Comparison of ENCODE assay signal across 19 cellular contexts in the genomic region with DNA sequence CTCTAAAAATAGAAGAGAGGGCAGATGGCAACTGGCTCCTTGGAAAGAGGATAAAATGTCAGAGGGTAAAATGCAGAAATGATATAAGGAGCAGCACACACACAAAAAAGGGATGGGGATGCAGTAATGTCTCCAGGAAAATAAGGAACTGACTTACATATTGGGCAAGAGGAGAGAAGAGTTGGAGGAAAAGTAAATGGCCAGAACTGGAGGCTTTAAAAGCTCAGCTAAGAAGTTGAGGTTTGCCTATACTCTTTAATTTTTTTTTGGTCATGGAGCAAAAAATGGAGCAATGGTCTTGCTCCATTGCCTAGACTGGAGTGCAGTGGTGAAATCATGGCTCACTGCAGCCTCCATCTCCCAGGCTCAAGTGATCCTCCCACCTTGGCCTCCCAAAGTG.
A peak's percentile ranks its signal among the peaks of the same experiment; 100 is the strongest.
DNase-seq lines count a peak whose midpoint lies in the region; ATAC-seq, FAIRE-seq and TF ChIP-seq lines count a peak whose summit lies in the region.
"Had no signal": no experiment of that assay in that cellular context is flagged by ENCODE, and none has a peak within 500 bp of the region (broad histone marks: within the 10 kb centered on the region; RNA-seq: fewer than 3 reads in every experiment).

No MANE protein-coding gene starts in this region.

- no peak for FAIRE-seq in HepG2 (lab: Jason Lieb, UNC)
- FAIRE-seq: K562 had no signal

- no peak for ATAC-seq in activated CD8-positive, alpha-beta T cell treated with anti-CD3 and anti-CD28 coated beads, Interleukin-2, amount 10 ng/mL, durations not matched to agents 7 days and 5 days
- no peak for ATAC-seq in HepG2
- ATAC-seq: K562, right lobe of liver had no signal

- H3K36me3 Mint-ChIP-seq in activated CD8-positive, alpha-beta T cell treated with anti-CD3 and anti-CD28 coated beads, Interleukin-2, amount 10 ng/mL, durations not matched to agents 7 days and 5 days (ENCODE audit: low read depth), result no peaks in the 10 kb centered on the region
- peaks cover 0 to 6% (median 0%) of the 10 kb centered on the region in 3 experiments; a peak in 2 of 7 replicates for H3K36me3 Mint-ChIP-seq in H9 (ENCODE audit: insufficient read depth in 1 of 3, low read depth in 3 of 3)
- H3K36me3 Mint-ChIP-seq: activated CD4-positive, alpha-beta memory T cell treated with anti-CD3 and anti-CD28 coated beads for 36 hours had no signal

- H3K79me2 ChIP-seq in HepG2 (ENCODE audit: insufficient read depth, low read length) (no peaks in the 10 kb centered on the region), H9 (ENCODE audit: insufficient read depth, low read length) (no peaks in the 10 kb centered on the region)

- intact Hi-C loops in HepG2 (cut with micrococcal nuclease; ENCODE audit: unreplicated experiment), result no loop called here

- DNase-seq in cardiac muscle cell (ENCODE audit: low read depth in 1 of 2, low spot score in 1 of 2) (peak; percentile 32 to 34), right atrium auricular region (ENCODE audit: low spot score) (no peak), SK-N-DZ (ENCODE audit: low spot score) (peak; percentile 65), fibroblast of pulmonary artery (ENCODE audit: low read depth) (peak; percentile 42), HepG2 (ENCODE audit: low spot score) (no peak), H9 (no peak)
- no peak for DNase-seq in activated CD8-positive, alpha-beta T cell treated with anti-CD3 and anti-CD28 coated beads, Interleukin-2, amount 10 ng/mL, durations not matched to agents 7 days and 5 days
- no peak for DNase-seq in effector memory CD4-positive, alpha-beta T cell
- DNase-seq: activated CD4-positive, alpha-beta memory T cell treated with anti-CD3 and anti-CD28 coated beads for 36 hours; adrenal gland; dermis blood vessel endothelial cell; esophagus squamous epithelium; NCI-H774; right lobe of liver; SHP77 treated with DMSO at 0.1 percent for 48 hours; stimulated activated CD4-positive, alpha-beta T cell treated with anti-CD3 and anti-CD28 coated beads, Interleukin-2, amount 100 ng/mL, for 48 hours; T1000; thyroid gland had no signal

- no peak overlapping the region for H4K8ac ChIP-seq in H9 (replicated peaks; ENCODE audit: insufficient read length, low read depth, low read length)

- H4K91ac ChIP-seq in H9 (ENCODE audit: insufficient read length, low read depth, low read length), result no peak overlapping the region

- H3K9me3 ChIP-seq in cardiac muscle cell (ENCODE audit: low read depth) (no peaks in the 10 kb centered on the region), right atrium auricular region (peaks cover 14 to 53% of the 10 kb centered on the region in 2 donors), HepG2 (ENCODE audit: low read length) (no peaks in the 10 kb centered on the region), H9 (ENCODE audit: control insufficient read depth, low read depth, low read length) (peaks cover 8% of the 10 kb centered on the region)
- no peaks in the 10 kb centered on the region for H3K9me3 ChIP-seq in effector memory CD4-positive, alpha-beta T cell (ENCODE audit: control insufficient read depth, low read length)
- H3K9me3 ChIP-seq: thyroid gland had no signal

- H3K36me3 ChIP-seq in cardiac muscle cell (no peaks in the 10 kb centered on the region), right atrium auricular region (no peaks in the 10 kb centered on the region), HepG2 (replicated peaks in 1 of 2; ENCODE audit: control insufficient read depth in 1 of 2, insufficient read depth in 2 of 2, low read length in 2 of 2) (no peaks in the 10 kb centered on the region; a peak in 1 of 5 replicates)
- no peaks in the 10 kb centered on the region for H3K36me3 ChIP-seq in effector memory CD4-positive, alpha-beta T cell (ENCODE audit: control insufficient read depth, insufficient read depth, low read length)
- H3K36me3 ChIP-seq: adrenal gland had no signal

- peaks cover 3% of the 10 kb centered on the region for H3K4me1 Mint-ChIP-seq in activated CD8-positive, alpha-beta T cell treated with anti-CD3 and anti-CD28 coated beads, Interleukin-2, amount 10 ng/mL, durations not matched to agents 7 days and 5 days (ENCODE audit: low read depth)
- peaks cover 31 to 32% of the 10 kb centered on the region in 2 experiments for H3K4me1 Mint-ChIP-seq in H9

- POLR2A ChIA-PET in activated CD8-positive, alpha-beta T cell treated with anti-CD3 and anti-CD28 coated beads, Interleukin-2, amount 10 ng/mL, durations not matched to agents 7 days and 5 days (lab: Charles Lee), result no interaction called here
- POLR2A ChIA-PET in HepG2 (lab: Yijun Ruan, JAX), result no interaction called here

- no peak for TF ChIP-seq RAD21 in HepG2 (CRISPR knock-in tag; IDR thresholded peaks at IDR 0.05)

- H2AFZ ChIP-seq in HepG2 (ENCODE audit: low read length) (no peak overlapping the region), H9 (ENCODE audit: low read length) (no peak overlapping the region)

- no peak overlapping the region for H3K4ac ChIP-seq in H9 (ENCODE audit: low read depth, low read length)

- H3K4me3 ChIP-seq in cardiac muscle cell (no peak overlapping the region), right atrium auricular region (no peak overlapping the region), fibroblast of pulmonary artery (replicated peaks; ENCODE audit: low read depth, low read length) (no peak overlapping the region), HepG2 (replicated peaks in 1 of 3; ENCODE audit: insufficient read depth in 1 of 3, low read depth in 2 of 3, low read length in 3 of 3) (no peak overlapping the region)
- no peak overlapping the region for H3K4me3 ChIP-seq in effector memory CD4-positive, alpha-beta T cell (ENCODE audit: insufficient read depth, low read depth, low read length, poor library complexity, severe bottlenecking)
- H3K4me3 ChIP-seq: adrenal gland, esophagus squamous epithelium, K562, right lobe of liver, thyroid gland had no signal

- no peak for TF ChIP-seq EP300 in HepG2 (IDR thresholded peaks at IDR 0.05; ENCODE audit: low read depth in 2 of 2, low read length in 2 of 2)
- TF ChIP-seq EP300 in HepG2 (CRISPR knock-in tag; IDR thresholded peaks at IDR 0.05; ENCODE audit: borderline replicate concordance), result no peak

- no peak overlapping the region for H3K27ac ChIP-seq in cardiac muscle cell
- H3K27ac ChIP-seq in right atrium auricular region, result no peak overlapping the region
- no peak overlapping the region for H3K27ac ChIP-seq in effector memory CD4-positive, alpha-beta T cell (ENCODE audit: insufficient read depth, low read length, poor library complexity, severe bottlenecking)
- no peak overlapping the region for H3K27ac ChIP-seq in HepG2 (ENCODE audit: extremely low read length, insufficient read depth, low read length)
- no peak overlapping the region for H3K27ac ChIP-seq in H9 (ENCODE audit: insufficient read length, low read depth, low read length)
- H3K27ac ChIP-seq: adrenal gland, esophagus squamous epithelium, right lobe of liver, thyroid gland had no signal

- H3K23me2 ChIP-seq in H9 (ENCODE audit: insufficient read length, low read depth, low read length, poor library complexity, severe bottlenecking), result no peaks in the 10 kb centered on the region

- in situ Hi-C loops in HepG2 (cut with HindIII; ENCODE audit: extremely low pct_ligation_motif_present, low pct_unique_long_range_greater_than_20kb), result no loop called here

- H3K27me3 ChIP-seq in cardiac muscle cell, result no peaks in the 10 kb centered on the region
- no peaks in the 10 kb centered on the region for H3K27me3 ChIP-seq in right atrium auricular region
- H3K27me3 ChIP-seq in effector memory CD4-positive, alpha-beta T cell (replicated peaks; ENCODE audit: control insufficient read depth, insufficient read depth, low read length, poor library complexity, severe bottlenecking), result no peaks in the 10 kb centered on the region
- H3K27me3 ChIP-seq in HepG2 (ENCODE audit: control insufficient read depth in 1 of 2, insufficient read depth in 2 of 2, low read length in 2 of 2), result no peaks in the 10 kb centered on the region
- no peaks in the 10 kb centered on the region for H3K27me3 ChIP-seq in H9 (ENCODE audit: insufficient read depth, low read length)
- H3K27me3 ChIP-seq: adrenal gland, esophagus squamous epithelium, right lobe of liver, thyroid gland had no signal

- no peak overlapping the region for H3K18ac ChIP-seq in H9 (ENCODE audit: insufficient read length, low read depth, low read length)

- H2BK15ac ChIP-seq in H9 (ENCODE audit: low read depth, low read length), result no peak overlapping the region

- no peak overlapping the region for H3K56ac ChIP-seq in H9 (ENCODE audit: insufficient read length, low read depth, low read length)

- H2BK5ac ChIP-seq in H9 (ENCODE audit: insufficient read length, low read length), result no peak overlapping the region

- no peak overlapping the region for H4K5ac ChIP-seq in H9 (ENCODE audit: insufficient read length, low read depth, low read length)

- H3K27ac Mint-ChIP-seq in activated CD8-positive, alpha-beta T cell treated with anti-CD3 and anti-CD28 coated beads, Interleukin-2, amount 10 ng/mL, durations not matched to agents 7 days and 5 days, result no peak overlapping the region
- peak overlapping the region in 1 of 3 experiments; percentile 65; a peak in 2 of 7 replicates for H3K27ac Mint-ChIP-seq in H9
- H3K27ac Mint-ChIP-seq: activated CD4-positive, alpha-beta memory T cell treated with anti-CD3 and anti-CD28 coated beads for 36 hours had no signal

- no peaks in the 10 kb centered on the region for H3K27me3 Mint-ChIP-seq in activated CD8-positive, alpha-beta T cell treated with anti-CD3 and anti-CD28 coated beads, Interleukin-2, amount 10 ng/mL, durations not matched to agents 7 days and 5 days (ENCODE audit: low read depth)
- no peaks in the 10 kb centered on the region for H3K27me3 Mint-ChIP-seq in H9 (ENCODE audit: low read depth)
- H3K27me3 Mint-ChIP-seq: activated CD4-positive, alpha-beta memory T cell treated with anti-CD3 and anti-CD28 coated beads for 36 hours had no signal

- no peaks in the 10 kb centered on the region for H4K20me1 ChIP-seq in HepG2 (ENCODE audit: insufficient read depth, low read length)
- H4K20me1 ChIP-seq in H9 (ENCODE audit: control insufficient read depth, insufficient read depth, insufficient read length), result no peaks in the 10 kb centered on the region

- H3K4me3 Mint-ChIP-seq in activated CD8-positive, alpha-beta T cell treated with anti-CD3 and anti-CD28 coated beads, Interleukin-2, amount 10 ng/mL, durations not matched to agents 7 days and 5 days, result no peak overlapping the region
- H3K4me3 Mint-ChIP-seq in H9, result no peak overlapping the region
- H3K4me3 Mint-ChIP-seq: activated CD4-positive, alpha-beta memory T cell treated with anti-CD3 and anti-CD28 coated beads for 36 hours had no signal

- H2BK20ac ChIP-seq in H9 (ENCODE audit: low read depth, low read length, poor library complexity, severe bottlenecking), result no peak overlapping the region

- no peak for TF ChIP-seq POLR2A in HepG2 (IDR thresholded peaks at IDR 0.05; ENCODE audit: insufficient read depth in 1 of 2, low read depth in 2 of 2, low read length in 2 of 2)

- no peak overlapping the region for H3T11ph ChIP-seq in H9 (ENCODE audit: low read length)

- H2AK5ac ChIP-seq in H9 (ENCODE audit: insufficient read length, low read length), result no peak overlapping the region

- no peak overlapping the region for H2BK120ac ChIP-seq in H9 (ENCODE audit: low read depth, low read length, poor library complexity, severe bottlenecking)

- H3K23ac ChIP-seq in H9 (ENCODE audit: insufficient read length, low read depth, low read length), result no peak overlapping the region

- H3K14ac ChIP-seq in H9 (ENCODE audit: insufficient read depth, low read length), result no peak overlapping the region

- CTCF ChIA-PET in activated CD8-positive, alpha-beta T cell treated with anti-CD3 and anti-CD28 coated beads, Interleukin-2, amount 10 ng/mL, durations not matched to agents 7 days and 5 days (lab: Charles Lee), result interaction anchor here (0.6 to 2.4 kb wide), 4 partner anchors 13 to 284 kb away, joined by 3 to 6 read pairs (median 3); no protein-coding TSS in a partner anchor
- CTCF ChIA-PET in HepG2 (lab: Yijun Ruan, JAX; ENCODE audit: low intra/inter-chr PET ratio, low total read pairs), result no interaction called here

- no peak overlapping the region for H2BK12ac ChIP-seq in H9 (ENCODE audit: insufficient read length, low read depth, low read length)

- H3K4me1 ChIP-seq in cardiac muscle cell (ENCODE audit: low read depth), result no peaks in the 10 kb centered on the region
- no peaks in the 10 kb centered on the region for H3K4me1 ChIP-seq in right atrium auricular region
- no peaks in the 10 kb centered on the region for H3K4me1 ChIP-seq in effector memory CD4-positive, alpha-beta T cell (ENCODE audit: control insufficient read depth, insufficient read depth, low read length, poor library complexity, severe bottlenecking)
- H3K4me1 ChIP-seq in HepG2 (ENCODE audit: insufficient read depth, low read length), result no peaks in the 10 kb centered on the region
- no peaks in the 10 kb centered on the region for H3K4me1 ChIP-seq in H9 (ENCODE audit: insufficient read depth, low read length)
- H3K4me1 ChIP-seq: adrenal gland, esophagus squamous epithelium, right lobe of liver, thyroid gland had no signal

- H3K9me3 Mint-ChIP-seq in activated CD8-positive, alpha-beta T cell treated with anti-CD3 and anti-CD28 coated beads, Interleukin-2, amount 10 ng/mL, durations not matched to agents 7 days and 5 days (ENCODE audit: insufficient read depth), result no peaks in the 10 kb centered on the region
- H3K9me3 Mint-ChIP-seq in H9, result no peaks in the 10 kb centered on the region; a peak in 1 of 5 replicates

- H3K4me2 ChIP-seq in HepG2 (ENCODE audit: low read depth, low read length), result no peak overlapping the region
- no peak overlapping the region for H3K4me2 ChIP-seq in H9 (ENCODE audit: insufficient read depth, insufficient read length, low read length)

- H3K79me1 ChIP-seq in H9 (ENCODE audit: insufficient read depth, low read depth, low read length, poor library complexity, severe bottlenecking), result no peaks in the 10 kb centered on the region

- TF ChIP-seq CTCF in cardiac muscle cell (IDR thresholded peaks at IDR 0.05; ENCODE audit: low read depth, low read length), result no peak
- no peak for TF ChIP-seq CTCF in right atrium auricular region (IDR thresholded peaks at IDR 0.05)
- no peak for TF ChIP-seq CTCF in fibroblast of pulmonary artery (IDR thresholded peaks at IDR 0.05; ENCODE audit: low read length, missing control alignments)
- no peak for TF ChIP-seq CTCF in HepG2 (CRISPR knock-in tag; IDR thresholded peaks at IDR 0.05)
- TF ChIP-seq CTCF in H9 (conservative IDR thresholded peaks at IDR 0.05), result no peak

- BruUV-seq in HepG2 (replicated peaks; lab: Mats Ljungman, UMichigan), result no TSS peak

- no peak overlapping the region for H3K9ac ChIP-seq in HepG2 (ENCODE audit: insufficient read depth, low read depth, low read length)
- no peak overlapping the region for H3K9ac ChIP-seq in H9 (ENCODE audit: extremely low read depth, insufficient read length, low read length)

Comparison
In these comparisons a context has a peak if more than half of its experiments do, and no peak if none do; other contexts are left out.
1. DNase-seq: peak in cardiac muscle cell (2 of 2), SK-N-DZ (single experiment) and fibroblast of pulmonary artery (single experiment); none in right atrium auricular region (single experiment), activated CD8-positive, alpha-beta T cell treated with anti-CD3 and anti-CD28 coated beads, Interleukin-2, amount 10 ng/mL, durations not matched to agents 7 days and 5 days (single experiment), effector memory CD4-positive, alpha-beta T cell (0 of 3), HepG2 (single experiment) and H9 (single experiment).